1 cellular context compared by ENCODE assay signal in genomic region chr11:59962103-59962474, GRCh38.
TF ChIP-seq lines count a peak whose summit lies in the region.

No MANE protein-coding gene starts in this region.

TF ChIP-seq in K562, 482 proteins besides CTCF, POLR2A, EP300 and RAD21:
- TF ChIP-seq, protein P1, sequence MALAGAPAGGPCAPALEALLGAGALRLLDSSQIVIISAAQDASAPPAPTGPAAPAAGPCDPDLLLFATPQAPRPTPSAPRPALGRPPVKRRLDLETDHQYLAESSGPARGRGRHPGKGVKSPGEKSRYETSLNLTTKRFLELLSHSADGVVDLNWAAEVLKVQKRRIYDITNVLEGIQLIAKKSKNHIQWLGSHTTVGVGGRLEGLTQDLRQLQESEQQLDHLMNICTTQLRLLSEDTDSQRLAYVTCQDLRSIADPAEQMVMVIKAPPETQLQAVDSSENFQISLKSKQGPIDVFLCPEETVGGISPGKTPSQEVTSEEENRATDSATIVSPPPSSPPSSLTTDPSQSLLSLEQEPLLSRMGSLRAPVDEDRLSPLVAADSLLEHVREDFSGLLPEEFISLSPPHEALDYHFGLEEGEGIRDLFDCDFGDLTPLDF (CRISPR knock-in tag; IDR thresholded peaks at IDR 0.05), result no peak
- TF ChIP-seq TBL1XR1 (IDR thresholded peaks at IDR 0.05; ENCODE audit: low read length in 2 of 2) (no peak; a peak in 1 of 4 replicates), CXXC5 (CRISPR knock-in tag; IDR thresholded peaks at IDR 0.05) (peak; percentile 15; the same call in 1 of the 2 replicates), ZNF766 (CRISPR knock-in tag; conservative IDR thresholded peaks at IDR 0.05) (0 out of 2 replicates have a peak, but pooled peaks have one; percentile 14), NR2F6 (CRISPR knock-in tag; IDR thresholded peaks at IDR 0.05) (no peak), CBX5 (IDR thresholded peaks at IDR 0.05; ENCODE audit: borderline replicate concordance, low read depth) (peak; percentile 48; the same call in 1 of the 2 replicates), ZNF197 (CRISPR knock-in tag; IDR thresholded peaks at IDR 0.05; ENCODE audit: low read depth) (no peak)
- TF ChIP-seq, protein P2, sequence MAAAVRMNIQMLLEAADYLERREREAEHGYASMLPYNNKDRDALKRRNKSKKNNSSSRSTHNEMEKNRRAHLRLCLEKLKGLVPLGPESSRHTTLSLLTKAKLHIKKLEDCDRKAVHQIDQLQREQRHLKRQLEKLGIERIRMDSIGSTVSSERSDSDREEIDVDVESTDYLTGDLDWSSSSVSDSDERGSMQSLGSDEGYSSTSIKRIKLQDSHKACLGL (CRISPR knock-in tag; IDR thresholded peaks at IDR 0.05; ENCODE audit: borderline replicate concordance, poor library complexity, severe bottlenecking), result no peak
